Comparison of ENCODE assay signal across 1 cellular context in the genomic region with DNA sequence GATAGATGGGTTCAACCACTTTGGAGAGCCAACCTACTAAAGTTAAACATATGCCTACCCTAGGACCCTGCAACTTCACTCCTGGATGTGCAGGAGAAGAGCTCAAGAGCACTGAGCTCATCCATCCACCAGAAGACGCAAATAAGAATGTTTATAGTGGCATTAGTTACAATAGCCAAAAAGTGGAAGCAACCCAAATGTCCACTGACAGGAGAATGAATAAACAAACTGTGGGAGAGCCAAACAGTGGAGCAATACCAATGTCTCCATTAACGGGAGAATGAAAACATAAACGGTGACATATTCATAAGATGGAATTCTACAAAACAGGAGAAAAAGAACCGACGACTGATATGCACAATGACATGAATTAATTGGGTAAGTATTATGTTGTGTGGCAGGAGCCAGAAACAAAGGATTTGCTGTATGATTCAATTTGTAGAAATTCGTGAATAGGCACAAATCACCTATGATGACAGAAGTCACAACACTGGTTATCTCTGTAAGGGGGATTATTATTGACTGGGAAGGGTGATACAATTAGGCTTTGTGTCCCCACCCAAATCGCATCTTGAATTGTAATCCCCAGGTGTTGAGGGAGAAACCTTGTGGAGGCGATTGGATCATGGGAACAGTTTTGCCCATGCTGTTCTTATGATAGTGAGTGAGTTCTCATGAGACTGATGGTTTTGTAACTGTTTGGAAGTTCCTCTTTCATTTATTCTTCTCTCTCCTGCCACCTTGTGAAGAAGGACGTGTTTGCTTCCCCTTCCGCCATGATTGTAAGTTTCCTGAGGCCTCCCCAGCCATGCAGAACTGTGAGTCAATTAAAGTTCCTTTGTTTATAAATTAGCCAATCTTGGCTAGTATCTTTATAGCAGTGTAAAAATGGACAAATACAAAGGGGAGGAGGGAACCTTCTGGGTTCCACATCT.
TF ChIP-seq lines count a peak whose summit lies in the region.

No MANE protein-coding gene starts in this region.

TF ChIP-seq in A549, 52 proteins besides CTCF, POLR2A, EP300 and RAD21:
- TF ChIP-seq MAZ (IDR thresholded peaks at IDR 0.05; ENCODE audit: borderline replicate concordance, low read depth, low read length) (no peak), SREBF2 (IDR thresholded peaks at IDR 0.05) (no peak), HOXB5 (CRISPR knock-in tag; IDR thresholded peaks at IDR 0.05) (no peak), JUN (IDR thresholded peaks at IDR 0.05) (no peak), JUNB (IDR thresholded peaks at IDR 0.05) (no peak), MYC (IDR thresholded peaks at IDR 0.05; ENCODE audit: borderline replicate concordance, low read length) (no peak), MAX (IDR thresholded peaks at IDR 0.05) (no peak), GATA3 (IDR thresholded peaks at IDR 0.05; ENCODE audit: borderline replicate concordance) (no peak), HDAC2 (IDR thresholded peaks at IDR 0.05) (no peak), NR3C1 (IDR thresholded peaks at IDR 0.05) (no peak), PHF8 (IDR thresholded peaks at IDR 0.05; ENCODE audit: borderline replicate concordance, low read depth) (no peak), FOSL2 (IDR thresholded peaks at IDR 0.05) (no peak), FOSL2 (CRISPR knock-in tag; IDR thresholded peaks at IDR 0.05) (no peak), HEYL (CRISPR knock-in tag; IDR thresholded peaks at IDR 0.05) (no peak), KDM5A (IDR thresholded peaks at IDR 0.05) (no peak), KDM1A (IDR thresholded peaks at IDR 0.05; ENCODE audit: low read depth) (no peak), NPAS2 (CRISPR knock-in tag; IDR thresholded peaks at IDR 0.05; ENCODE audit: borderline replicate concordance) (no peak), TP53 (CRISPR knock-in tag; IDR thresholded peaks at IDR 0.05) (no peak), RCOR1 (IDR thresholded peaks at IDR 0.05; ENCODE audit: low read depth, low read length) (no peak), BHLHE40 (IDR thresholded peaks at IDR 0.05; ENCODE audit: low read depth, low read length) (no peak)
- TF ChIP-seq, protein P1, sequence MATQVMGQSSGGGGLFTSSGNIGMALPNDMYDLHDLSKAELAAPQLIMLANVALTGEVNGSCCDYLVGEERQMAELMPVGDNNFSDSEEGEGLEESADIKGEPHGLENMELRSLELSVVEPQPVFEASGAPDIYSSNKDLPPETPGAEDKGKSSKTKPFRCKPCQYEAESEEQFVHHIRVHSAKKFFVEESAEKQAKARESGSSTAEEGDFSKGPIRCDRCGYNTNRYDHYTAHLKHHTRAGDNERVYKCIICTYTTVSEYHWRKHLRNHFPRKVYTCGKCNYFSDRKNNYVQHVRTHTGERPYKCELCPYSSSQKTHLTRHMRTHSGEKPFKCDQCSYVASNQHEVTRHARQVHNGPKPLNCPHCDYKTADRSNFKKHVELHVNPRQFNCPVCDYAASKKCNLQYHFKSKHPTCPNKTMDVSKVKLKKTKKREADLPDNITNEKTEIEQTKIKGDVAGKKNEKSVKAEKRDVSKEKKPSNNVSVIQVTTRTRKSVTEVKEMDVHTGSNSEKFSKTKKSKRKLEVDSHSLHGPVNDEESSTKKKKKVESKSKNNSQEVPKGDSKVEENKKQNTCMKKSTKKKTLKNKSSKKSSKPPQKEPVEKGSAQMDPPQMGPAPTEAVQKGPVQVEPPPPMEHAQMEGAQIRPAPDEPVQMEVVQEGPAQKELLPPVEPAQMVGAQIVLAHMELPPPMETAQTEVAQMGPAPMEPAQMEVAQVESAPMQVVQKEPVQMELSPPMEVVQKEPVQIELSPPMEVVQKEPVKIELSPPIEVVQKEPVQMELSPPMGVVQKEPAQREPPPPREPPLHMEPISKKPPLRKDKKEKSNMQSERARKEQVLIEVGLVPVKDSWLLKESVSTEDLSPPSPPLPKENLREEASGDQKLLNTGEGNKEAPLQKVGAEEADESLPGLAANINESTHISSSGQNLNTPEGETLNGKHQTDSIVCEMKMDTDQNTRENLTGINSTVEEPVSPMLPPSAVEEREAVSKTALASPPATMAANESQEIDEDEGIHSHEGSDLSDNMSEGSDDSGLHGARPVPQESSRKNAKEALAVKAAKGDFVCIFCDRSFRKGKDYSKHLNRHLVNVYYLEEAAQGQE (IDR thresholded peaks at IDR 0.05), result no peak
